Comparison of ENCODE assay signal across 1 cellular context in genomic region chr2:223056656-223057418, GRCh38.
TF ChIP-seq lines count a peak whose summit lies in the region.

No MANE protein-coding gene starts in this region.

TF ChIP-seq in A549, 52 proteins besides CTCF, POLR2A, EP300 and RAD21 (continued from another document):
- TF ChIP-seq ELK1 (IDR thresholded peaks at IDR 0.05; ENCODE audit: low read depth, low read length) = no peak
- TF ChIP-seq MAFK (IDR thresholded peaks at IDR 0.05; ENCODE audit: partially characterized antibody) = no peak
- TF ChIP-seq RNF2 (IDR thresholded peaks at IDR 0.05; ENCODE audit: borderline replicate concordance, low read depth) = no peak
- no peak for TF ChIP-seq HMGXB4 (CRISPR knock-in tag; IDR thresholded peaks at IDR 0.05; ENCODE audit: borderline replicate concordance)
- no peak for TF ChIP-seq HES2 (IDR thresholded peaks at IDR 0.05)
- no peak for TF ChIP-seq ZC3H11A (IDR thresholded peaks at IDR 0.05)
- no peak for TF ChIP-seq MYC (IDR thresholded peaks at IDR 0.05; ENCODE audit: borderline replicate concordance, low read length)
- TF ChIP-seq FOXS1 (CRISPR knock-in tag; IDR thresholded peaks at IDR 0.05) = no peak
- TF ChIP-seq RFX5 (IDR thresholded peaks at IDR 0.05) = no peak
